17 cellular contexts compared by ENCODE assay signal in the genomic region with DNA sequence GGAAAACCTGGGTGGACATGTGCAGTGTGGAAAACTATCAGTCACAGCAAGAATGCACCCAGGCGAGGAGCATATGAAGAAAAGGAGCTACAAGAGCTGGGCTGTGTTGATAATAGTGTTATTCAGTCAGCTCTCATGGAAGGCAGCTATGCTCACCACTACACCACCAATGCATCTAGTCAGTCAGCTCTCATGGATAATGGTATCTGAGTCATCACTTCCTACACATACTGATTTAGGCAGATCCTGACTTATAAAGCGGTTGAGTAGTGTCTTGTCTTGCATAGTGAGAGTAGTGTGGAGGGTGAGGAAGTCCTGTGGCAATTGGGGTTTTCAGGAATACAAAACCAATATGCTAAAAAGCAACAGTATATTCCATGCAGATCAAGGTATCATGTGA.
"Had no signal": no experiment of that assay in that cellular context is flagged by ENCODE, and none has a peak within 500 bp of the region (broad histone marks: within the 10 kb centered on the region; RNA-seq: fewer than 3 reads in every experiment).

No MANE protein-coding gene starts in this region.

- DNase-seq: activated CD4-positive, alpha-beta memory T cell treated with anti-CD3 and anti-CD28 coated beads, Interleukin-2, amount 10 ng/mL, durations not matched to agents 7 days and 5 days; activated CD4-positive, alpha-beta T cell treated with anti-CD3 and anti-CD28 coated beads for 36 hours; activated CD8-positive, alpha-beta memory T cell treated with anti-CD3 and anti-CD28 coated beads, Interleukin-2, amount 50 U/mL, for 4 hours; activated naive CD4-positive, alpha-beta T cell; activated T-cell treated with anti-CD3 and anti-CD28 coated beads, Interleukin-2, amount 50 U/mL, for 72 hours; esophagus squamous epithelium; immature natural killer cell; mesenchymal stem cell; occipital lobe; psoas muscle; stimulated activated CD4-positive, alpha-beta T cell treated with anti-CD3 and anti-CD28 coated beads, Interleukin-12 subunit alpha, Interleukin-12 subunit beta, amount 100 ng/mL, for 4 hours; stimulated activated naive CD4-positive, alpha-beta T cell treated with Interleukin-2 at 50 U/mL for 16 hours; T-helper 9 cell had no signal

- ATAC-seq: activated CD4-positive, alpha-beta T cell treated with anti-CD3 and anti-CD28 coated beads for 36 hours; activated T-cell treated with anti-CD3 and anti-CD28 coated beads, Interleukin-2, amount 50 U/mL, for 72 hours; natural killer cell treated with Interleukin-12 subunit alpha and Interleukin-12 subunit beta and Interleukin-15 and Interleukin-18, amount 100 ng/mL, for 72 hours; psoas muscle; sciatic nerve had no signal

- H3K27ac ChIP-seq: esophagus squamous epithelium, psoas muscle, thoracic aorta had no signal

- H3K4me3 ChIP-seq: esophagus squamous epithelium, psoas muscle, thoracic aorta had no signal

- H3K27ac Mint-ChIP-seq: activated CD4-positive, alpha-beta memory T cell treated with anti-CD3 and anti-CD28 coated beads, Interleukin-2, amount 10 ng/mL, durations not matched to agents 7 days and 5 days; activated CD4-positive, alpha-beta T cell treated with anti-CD3 and anti-CD28 coated beads for 36 hours; activated T-cell treated with anti-CD3 and anti-CD28 coated beads, Interleukin-2, amount 50 U/mL, for 72 hours; immature natural killer cell; natural killer cell treated with Interleukin-12 subunit alpha and Interleukin-12 subunit beta and Interleukin-15 and Interleukin-18, amount 100 ng/mL, for 72 hours had no signal

- H3K4me3 Mint-ChIP-seq: activated CD4-positive, alpha-beta memory T cell treated with anti-CD3 and anti-CD28 coated beads, Interleukin-2, amount 10 ng/mL, durations not matched to agents 7 days and 5 days; activated CD4-positive, alpha-beta T cell treated with anti-CD3 and anti-CD28 coated beads for 36 hours; activated T-cell treated with anti-CD3 and anti-CD28 coated beads, Interleukin-2, amount 50 U/mL, for 72 hours; central memory CD8-positive, alpha-beta T cell; immature natural killer cell; natural killer cell treated with Interleukin-12 subunit alpha and Interleukin-12 subunit beta and Interleukin-15 and Interleukin-18, amount 100 ng/mL, for 72 hours had no signal

- H3K27me3 Mint-ChIP-seq: activated CD4-positive, alpha-beta memory T cell treated with anti-CD3 and anti-CD28 coated beads, Interleukin-2, amount 10 ng/mL, durations not matched to agents 7 days and 5 days; activated CD4-positive, alpha-beta T cell treated with anti-CD3 and anti-CD28 coated beads for 36 hours had no signal

- H3K27me3 ChIP-seq: esophagus squamous epithelium had no signal

- H3K4me1 Mint-ChIP-seq: activated CD4-positive, alpha-beta memory T cell treated with anti-CD3 and anti-CD28 coated beads, Interleukin-2, amount 10 ng/mL, durations not matched to agents 7 days and 5 days; activated CD4-positive, alpha-beta T cell treated with anti-CD3 and anti-CD28 coated beads for 36 hours; central memory CD8-positive, alpha-beta T cell; immature natural killer cell had no signal

- H3K4me1 ChIP-seq: esophagus squamous epithelium, psoas muscle had no signal
